9 cellular contexts compared by ENCODE assay signal in genomic region chr17:55783684-55784245, GRCh38. TPM values are rescaled to one million over a fixed set of nuclear protein-coding genes. Genes with fewer than 3 reads are reported as not detected.
DNase-seq lines count a peak whose midpoint lies in the region; ATAC-seq and TF ChIP-seq lines count a peak whose summit lies in the region.
"Had no signal": no experiment of that assay in that cellular context is flagged by ENCODE, and none has a peak within 500 bp of the region (broad histone marks: within the 10 kb centered on the region; RNA-seq: fewer than 3 reads in every experiment).

No MANE protein-coding gene starts in this region.

- H3K4me3 ChIP-seq in colonic mucosa: no peak overlapping the region
- no peak overlapping the region for H3K4me3 ChIP-seq in urinary bladder (ENCODE audit: low read depth, low read length)
- no peak overlapping the region for H3K4me3 ChIP-seq in PC-3 (ENCODE audit: low read length)

- H3K4me1 ChIP-seq in colonic mucosa (no peaks in the 10 kb centered on the region), urinary bladder (ENCODE audit: insufficient read depth) (no peaks in the 10 kb centered on the region), PC-3 (ENCODE audit: insufficient read depth, low read length) (no peaks in the 10 kb centered on the region)

- 30% methylated on average over 16 of the region's 16 CpGs for WGBS in urinary bladder

- H4K20me1 ChIP-seq in PC-3 (ENCODE audit: low read length): no peaks in the 10 kb centered on the region

- no peak overlapping the region for H3K9ac ChIP-seq in colonic mucosa (ENCODE audit: low read depth in 2 of 2, low read length in 2 of 2)
- H3K9ac ChIP-seq in PC-3 (ENCODE audit: low read length): no peak overlapping the region

- no peaks in the 10 kb centered on the region for H3K9me3 ChIP-seq in colonic mucosa
- no peaks in the 10 kb centered on the region for H3K9me3 ChIP-seq in PC-3 (ENCODE audit: low read length)

- no TSS peak for BruUV-seq in PC-3 (replicated peaks; lab: Mats Ljungman, UMichigan)

- H3K27me3 ChIP-seq in colonic mucosa (no peaks in the 10 kb centered on the region), PC-3 (ENCODE audit: low read length) (peaks cover 19% of the 10 kb centered on the region; the same call in 1 of the 2 replicates)

- no peaks in the 10 kb centered on the region for H3K79me2 ChIP-seq in PC-3 (ENCODE audit: low read length)

- intact Hi-C loops in colonic mucosa (cut with DNase I) (no loop called here), PC-3 (cut with micrococcal nuclease) (no loop called here)

- H3F3A ChIP-seq in PC-3 (ENCODE audit: low read length, unreplicated experiment): no peaks in the 10 kb centered on the region

- CTCF ChIA-PET in PC-3 (lab: Charles Lee): no interaction called here

- H3K27ac ChIP-seq in colonic mucosa (no peak overlapping the region), urinary bladder (ENCODE audit: low read depth) (peak overlapping the region; percentile 87), PC-3 (ENCODE audit: low read length) (no peak overlapping the region)

- H3K4me2 ChIP-seq in PC-3 (ENCODE audit: low read length): no peak overlapping the region

- TF ChIP-seq CTCF in colonic mucosa (IDR thresholded peaks at IDR 0.05) (no peak), PC-3 (conservative IDR thresholded peaks at IDR 0.05; ENCODE audit: low read depth, low read length) (no peak)

- POLR2A ChIA-PET in PC-3 (lab: Charles Lee; ENCODE audit: unreplicated experiment): interaction anchor here (0.5 kb wide), 1 partner anchor 137 kb away, joined by 3 read pairs; no protein-coding TSS in a partner anchor

- no peaks in the 10 kb centered on the region for H3K9me2 ChIP-seq in PC-3 (replicated peaks; ENCODE audit: low read length)

- DNase-seq in NCI-H510A (lab: John Stamatoyannopoulos, UW) (peak; percentile 3), NCI-H510A treated with DMSO at 0.1 percent for 48 hours (lab: John Stamatoyannopoulos, UW) (no peak), colonic mucosa (peak; percentile 46), islet precursor cell (peak; percentile 91), activated gamma-delta T cell (lab: John Stamatoyannopoulos, UW) (no peak), PC-3 (no peak)
- DNase-seq in stimulated activated CD4-positive, alpha-beta T cell treated with anti-CD3 and anti-CD28 coated beads, Interleukin-4, amount 100 ng/mL, for 24 hours: no peak
- DNase-seq: NCI-H1417 had no signal

- no peak overlapping the region for H2AFZ ChIP-seq in PC-3 (ENCODE audit: low read length)

- ATAC-seq in PC-3: no peak

- H3K36me3 ChIP-seq in colonic mucosa (no peaks in the 10 kb centered on the region), urinary bladder (ENCODE audit: insufficient read depth) (no peaks in the 10 kb centered on the region), PC-3 (ENCODE audit: low read depth, low read length) (no peaks in the 10 kb centered on the region)

RNA-seq across cellular contexts. Expression of gene PCTP, which starts 32.9 kb away (rescaled TPM):
- total RNA-seq in colonic mucosa: 10 to 100 TPM; 29.0 to 35.5 TPM
- 16.7 TPM for total RNA-seq in urinary bladder
- polyA plus RNA-seq in urinary bladder: 20.0 TPM
- 15.4 and 17.6 TPM in 2 replicates for total RNA-seq in PC-3 (2014; rRNA removed)

Comparison
In these comparisons a context has a peak if more than half of its experiments do, and no peak if none do; other contexts are left out.
1. DNase-seq: peak in NCI-H510A (single experiment), colonic mucosa (single experiment) and islet precursor cell (single experiment); none in NCI-H510A treated with DMSO at 0.1 percent for 48 hours (single experiment), activated gamma-delta T cell (single experiment), PC-3 (single experiment) and stimulated activated CD4-positive, alpha-beta T cell treated with anti-CD3 and anti-CD28 coated beads, Interleukin-4, amount 100 ng/mL, for 24 hours (single experiment).